ENCODE assay signal across 12 cellular contexts in genomic region chr17:77649717-77650211, GRCh38.
A peak's percentile ranks its signal among the peaks of the same experiment; 100 is the strongest.
DNase-seq lines count a peak whose midpoint lies in the region; FAIRE-seq and TF ChIP-seq lines count a peak whose summit lies in the region.
"Had no signal": no experiment of that assay in that cellular context is flagged by ENCODE, and none has a peak within 500 bp of the region (broad histone marks: within the 10 kb centered on the region; RNA-seq: fewer than 3 reads in every experiment).

No MANE protein-coding gene starts in this region.

- TF ChIP-seq POLR2A in GM12891 (IDR thresholded peaks at IDR 0.05; ENCODE audit: low read depth, low read length) = no peak

- peak; percentile 64 for DNase-seq in EH (ENCODE audit: low read depth)
- peak; percentile 12 for DNase-seq in amniotic epithelial cell (ENCODE audit: low read depth)
- peak; percentile 8 to 29 for DNase-seq in lung microvascular endothelial cell (ENCODE audit: low read depth in 2 of 2)
- no peak for DNase-seq in RKO (ENCODE audit: low spot score)
- no peak for DNase-seq in GM12891 (ENCODE audit: insufficient read length, low spot score)
- no peak for DNase-seq in NOMO-1 (lab: John Stamatoyannopoulos, UW; ENCODE audit: unreplicated experiment in 2 of 2)
- DNase-seq in glomerular visceral epithelial cell (ENCODE audit: extremely low spot score) = no peak
- DNase-seq: activated T-cell treated with anti-CD3 and anti-CD28 coated beads, Interleukin-2, amount 50 U/mL, for 72 hours; cerebellar nuclear complex; NCI-H69; trophoblast cell had no signal

- no peak for TF ChIP-seq EP300 in Ishikawa (IDR thresholded peaks at IDR 0.05; ENCODE audit: borderline replicate concordance)

- no peak for FAIRE-seq in GM12891 (lab: Jason Lieb, UNC)

- TF ChIP-seq RAD21 in Ishikawa (IDR thresholded peaks at IDR 0.05; ENCODE audit: low read depth) = peak; percentile 29; the same call in 1 of the 2 replicates

TF ChIP-seq in Ishikawa, 13 proteins besides CTCF, POLR2A, EP300 and RAD21:
- TF ChIP-seq NFIC (IDR thresholded peaks at IDR 0.05) (no peak), USF1 (IDR thresholded peaks at IDR 0.05) (peak; percentile 23; the same call in 1 of the 2 replicates)
TF ChIP-seq in Ishikawa: peak in this region for 1.

TF ChIP-seq in GM12891, 5 proteins besides CTCF, POLR2A, EP300 and RAD21:
- TF ChIP-seq POLR2AphosphoS5 (IDR thresholded peaks at IDR 0.05; ENCODE audit: low read depth, low read length) = no peak
- TF ChIP-seq PAX5 (IDR thresholded peaks at IDR 0.05; ENCODE audit: insufficient read depth, low read length, severe bottlenecking) = no peak
- no peak for TF ChIP-seq TAF1 (IDR thresholded peaks at IDR 0.05; ENCODE audit: low read depth, low read length)
- no peak for TF ChIP-seq SPI1 (IDR thresholded peaks at IDR 0.05; ENCODE audit: low read depth, low read length)
- TF ChIP-seq POU2F2 (IDR thresholded peaks at IDR 0.05; ENCODE audit: low read depth, low read length) = no peak

Comparison
In these comparisons a context has a peak if more than half of its experiments do, and no peak if none do; other contexts are left out.
1. DNase-seq: peak in EH (single experiment), amniotic epithelial cell (single experiment) and lung microvascular endothelial cell (2 of 2); none in RKO (single experiment), GM12891 (single experiment), NOMO-1 (0 of 2) and glomerular visceral epithelial cell (single experiment).